In the genomic region with DNA sequence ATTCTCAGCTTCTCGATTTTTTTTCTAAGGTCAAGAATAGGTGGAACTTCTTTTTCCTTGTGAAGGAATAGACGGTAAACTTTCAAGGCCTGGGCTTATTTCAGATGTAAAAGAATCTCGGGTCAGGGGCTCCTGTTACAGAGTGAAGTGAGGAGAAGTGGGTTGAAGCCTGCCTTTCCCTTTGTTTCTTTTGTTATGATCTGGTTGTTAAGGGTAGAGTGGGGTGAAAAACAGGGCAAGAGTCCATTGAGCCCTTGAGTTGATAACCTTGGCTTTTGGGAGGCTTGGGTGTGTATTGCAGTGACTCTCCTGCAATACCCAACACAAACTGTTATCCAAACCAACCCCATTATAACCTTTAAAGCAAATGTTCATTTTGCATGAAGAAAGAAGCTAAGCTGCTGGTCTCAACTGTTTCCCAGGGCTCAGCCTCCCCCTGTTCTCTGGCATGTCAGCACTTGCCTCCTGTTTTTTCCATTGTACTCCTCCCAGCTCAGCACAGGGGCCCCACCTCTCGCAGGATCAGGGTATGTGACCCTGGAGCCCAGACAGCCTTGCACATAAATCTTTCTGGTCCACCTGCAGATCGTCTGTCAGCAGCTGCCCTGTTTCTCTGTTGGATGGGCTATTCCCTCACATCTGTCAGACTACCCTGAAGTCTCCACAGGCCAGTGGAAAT, we compare ENCODE assay signal across 18 cellular contexts.
DNase-seq lines count a peak whose midpoint lies in the region; ATAC-seq and FAIRE-seq lines count a peak whose summit lies in the region.
"Had no signal": no experiment of that assay in that cellular context is flagged by ENCODE, and none has a peak within 500 bp of the region (broad histone marks: within the 10 kb centered on the region; RNA-seq: fewer than 3 reads in every experiment).

No MANE protein-coding gene starts in this region.

- H3K27ac ChIP-seq in HUES48 (ENCODE audit: low read depth, low read length): peak overlapping the region; percentile 51
- H3K27ac ChIP-seq: adrenal gland, esophagus muscularis mucosa, left ventricle myocardium inferior, SK-N-MC had no signal

- 0 out of 2 replicates have a peak, but pooled peaks cover 8% of the 10 kb centered on the region for H3K36me3 ChIP-seq in HUES48 (ENCODE audit: control insufficient read depth, insufficient read depth, low read length)
- H3K36me3 ChIP-seq: adrenal gland, esophagus muscularis mucosa, left ventricle myocardium inferior had no signal

- DNase-seq in COLO668 (lab: John Stamatoyannopoulos, UW; ENCODE audit: unreplicated experiment) (peak; percentile 89), NCI-H748 treated with DMSO at 0.1 percent for 48 hours (lab: John Stamatoyannopoulos, UW) (peak; percentile 24), iPS DF 19.7 (ENCODE audit: low read depth, low spot score) (peak; percentile 33), GM19239 (ENCODE audit: insufficient read length, low spot score) (no peak), NCI-H187 (lab: John Stamatoyannopoulos, UW) (no peak), AG08396 (ENCODE audit: low spot score) (no peak)
- DNase-seq: activated CD8-positive, alpha-beta T cell treated with anti-CD3 and anti-CD28 coated beads for 36 hours; DND-41; left ventricle myocardium inferior; naive thymus-derived CD4-positive, alpha-beta T cell; stimulated activated CD4-positive, alpha-beta T cell treated with anti-CD3 and anti-CD28 coated beads, Interleukin-15, amount 100 ng/mL, for 24 hours; substantia nigra had no signal

- H3K9ac ChIP-seq in HUES48 (ENCODE audit: low read depth, low read length): no peak overlapping the region; the same call in 1 of the 2 replicates

- no peaks in the 10 kb centered on the region for H3K27me3 ChIP-seq in HUES48 (ENCODE audit: control insufficient read depth, insufficient read depth, low read length)
- H3K27me3 ChIP-seq: adrenal gland, esophagus muscularis mucosa had no signal

- no peak for ATAC-seq in GM19467 (IDR thresholded peaks at IDR 0.05; ENCODE audit: unreplicated experiment)
- ATAC-seq: activated CD8-positive, alpha-beta T cell treated with anti-CD3 and anti-CD28 coated beads for 36 hours; naive thymus-derived CD4-positive, alpha-beta T cell had no signal

- H3K4me1 ChIP-seq in HUES48 (ENCODE audit: control insufficient read depth, insufficient read depth, low read length): peaks cover 84% of the 10 kb centered on the region
- H3K4me1 ChIP-seq: left ventricle myocardium inferior had no signal

- H3K9me3 ChIP-seq in HUES48 (ENCODE audit: control insufficient read depth, insufficient read depth, low read length): no peaks in the 10 kb centered on the region
- H3K9me3 ChIP-seq: adrenal gland, esophagus muscularis mucosa, left ventricle myocardium inferior had no signal

- H3K4me3 ChIP-seq in HUES48 (ENCODE audit: low read depth, low read length): peak overlapping the region; percentile 4; the same call in 1 of the 2 replicates
- H3K4me3 ChIP-seq: adrenal gland, esophagus muscularis mucosa, left ventricle myocardium inferior, SK-N-MC had no signal

- no peak for FAIRE-seq in GM19239 (lab: Jason Lieb, UNC)
- FAIRE-seq: colon had no signal

Comparison
In these comparisons a context has a peak if more than half of its experiments do, and no peak if none do; other contexts are left out.
1. DNase-seq: peak in COLO668 (single experiment), NCI-H748 treated with DMSO at 0.1 percent for 48 hours (single experiment) and iPS DF 19.7 (single experiment); none in GM19239 (single experiment), NCI-H187 (0 of 2) and AG08396 (single experiment).